ENCODE assay signal across 10 cellular contexts in genomic region chr7:87561702-87562101, GRCh38. TPM values are rescaled to one million over a fixed set of nuclear protein-coding genes. Genes with fewer than 3 reads are reported as not detected.
"Had no signal": no experiment of that assay in that cellular context is flagged by ENCODE, and none has a peak within 500 bp of the region (broad histone marks: within the 10 kb centered on the region; RNA-seq: fewer than 3 reads in every experiment).

No MANE protein-coding gene starts in this region.

- H3K27ac ChIP-seq: GM23248 had no signal

- H2AFZ ChIP-seq: GM23248, GM23338 had no signal

- H3K36me3 ChIP-seq: HAP-1 had no signal

- H3K4me3 ChIP-seq: GM23248, GM23338, HAP-1 had no signal

- H3K9ac ChIP-seq: GM23248 had no signal

- H3K4me3 Mint-ChIP-seq: GM23338, H9, HFFc6 had no signal

- ATAC-seq: HCT116 had no signal

- H3K27ac Mint-ChIP-seq: GM23338, HFFc6 had no signal

- DNase-seq: GM23248, GOT3, H7, H9, HCEC 1CT, HFFc6 had no signal

- FAIRE-seq: H54 had no signal

- H3K9me3 ChIP-seq: HAP-1 had no signal

- H3K9me3 Mint-ChIP-seq: GM23338, H9, HFFc6 had no signal

RNA-seq across cellular contexts. Expression of gene ABCB1, which starts 39.0 kb away (rescaled TPM):
- total RNA-seq: H7 had no signal
